ENCODE assay signal across 29 cellular contexts in genomic region chr10:54797636-54798395, GRCh38. TPM values are rescaled to one million over a fixed set of nuclear protein-coding genes. Genes with fewer than 3 reads are reported as not detected.
A peak's percentile ranks its signal among the peaks of the same experiment; 100 is the strongest.
DNase-seq lines count a peak whose midpoint lies in the region; ATAC-seq, FAIRE-seq and TF ChIP-seq lines count a peak whose summit lies in the region.
"Had no signal": no experiment of that assay in that cellular context is flagged by ENCODE, and none has a peak within 500 bp of the region (broad histone marks: within the 10 kb centered on the region; RNA-seq: fewer than 3 reads in every experiment).

No MANE protein-coding gene starts in this region.

- TF ChIP-seq POLR2A in HepG2 (IDR thresholded peaks at IDR 0.05; ENCODE audit: insufficient read depth in 1 of 2, low read depth in 2 of 2, low read length in 2 of 2), result no peak
- no peak for TF ChIP-seq POLR2A in right lobe of liver (IDR thresholded peaks at IDR 0.05)

- H3K4me3 ChIP-seq in HepG2 (replicated peaks in 1 of 3; ENCODE audit: insufficient read depth in 1 of 3, low read depth in 2 of 3, low read length in 3 of 3) (no peak overlapping the region), right lobe of liver (no peak overlapping the region), mammary epithelial cell (replicated peaks in 1 of 3; ENCODE audit: insufficient read depth in 1 of 3, low read depth in 2 of 3, low read length in 3 of 3) (no peak overlapping the region), keratinocyte (ENCODE audit: control insufficient read depth in 2 of 3, extremely low read depth in 1 of 3, insufficient read depth in 2 of 3, low read depth in 1 of 3, low read length in 3 of 3) (peak overlapping the region in 1 of 3 experiments; percentile 36), MM.1S (ENCODE audit: low read length) (no peak overlapping the region), GM23338 (no peak overlapping the region)
- H3K4me3 ChIP-seq: cardiac muscle cell, lower lobe of right lung, psoas muscle, smooth muscle cell, thoracic aorta had no signal

- no peak for TF ChIP-seq CTCF in HepG2 (CRISPR knock-in tag; IDR thresholded peaks at IDR 0.05)
- TF ChIP-seq CTCF in right lobe of liver (IDR thresholded peaks at IDR 0.05), result no peak
- TF ChIP-seq CTCF in mammary epithelial cell (conservative IDR thresholded peaks at IDR 0.05 in 1 of 2, IDR thresholded peaks at IDR 0.05 in 1 of 2; ENCODE audit: extremely low read depth in 1 of 2, insufficient read depth in 1 of 2, low read depth in 1 of 2, low read length in 2 of 2), result no peak
- TF ChIP-seq CTCF in keratinocyte (optimal IDR thresholded peaks at IDR 0.05 in 1 of 3, IDR thresholded peaks at IDR 0.05 in 1 of 3, conservative IDR thresholded peaks at IDR 0.05 in 1 of 3; ENCODE audit: extremely low read depth in 1 of 3, insufficient read depth in 2 of 3, low read length in 3 of 3), result no peak
- no peak for TF ChIP-seq CTCF in MM.1S (IDR thresholded peaks at IDR 0.05; ENCODE audit: low read length)
- TF ChIP-seq CTCF in GM23338 (conservative IDR thresholded peaks at IDR 0.05; ENCODE audit: low read depth in 2 of 2), result no peak

- ATAC-seq in HepG2, result no peak
- no peak for ATAC-seq in right lobe of liver
- no peak for ATAC-seq in activated CD4-positive, alpha-beta T cell treated with anti-CD3 and anti-CD28 coated beads for 36 hours
- no peak for ATAC-seq in Right ventricle myocardium inferior
- no peak for ATAC-seq in GM23338
- ATAC-seq: lower lobe of right lung, psoas muscle had no signal

- H3K4me3 Mint-ChIP-seq in activated CD4-positive, alpha-beta T cell treated with anti-CD3 and anti-CD28 coated beads for 36 hours, result no peak overlapping the region
- no peak overlapping the region for H3K4me3 Mint-ChIP-seq in GM23338
- H3K4me3 Mint-ChIP-seq: activated CD4-positive, alpha-beta memory T cell treated with anti-CD3 and anti-CD28 coated beads, Interleukin-2, amount 10 ng/mL, durations not matched to agents 7 days and 5 days; dendritic cell treated with granulocyte-macrophage colony-stimulating factor and Interleukin-4, amounts not matched to agents 40 ng/mL and 50 ng/mL, for 4 days had no signal

- H3K4me1 ChIP-seq in HepG2 (ENCODE audit: insufficient read depth, low read length) (no peaks in the 10 kb centered on the region), right lobe of liver (no peaks in the 10 kb centered on the region), mammary epithelial cell (ENCODE audit: insufficient read depth, low read length) (peaks cover 10% of the 10 kb centered on the region), keratinocyte (ENCODE audit: control insufficient read depth, extremely low read depth, insufficient read depth, low read length) (peaks cover 5% of the 10 kb centered on the region), MM.1S (ENCODE audit: low read length) (peaks cover 7% of the 10 kb centered on the region), GM23338 (ENCODE audit: insufficient read depth) (peaks cover 15% of the 10 kb centered on the region; the same call in 1 of the 2 replicates)
- H3K4me1 ChIP-seq: lower lobe of right lung, psoas muscle had no signal

- H3K9ac ChIP-seq in HepG2 (ENCODE audit: insufficient read depth, low read depth, low read length) (no peak overlapping the region), mammary epithelial cell (ENCODE audit: insufficient read depth, low read length) (no peak overlapping the region), keratinocyte (ENCODE audit: control insufficient read depth, extremely low read depth, insufficient read depth, low read length) (no peak overlapping the region), MM.1S (ENCODE audit: low read length) (no peak overlapping the region)

- H3K27ac ChIP-seq in HepG2 (ENCODE audit: extremely low read length, insufficient read depth, low read length) (no peak overlapping the region), right lobe of liver (no peak overlapping the region), mammary epithelial cell (ENCODE audit: insufficient read depth, low read depth, low read length) (peak overlapping the region; percentile 43), keratinocyte (ENCODE audit: control insufficient read depth, insufficient read depth, low read length) (peak overlapping the region; percentile 25), MM.1S (ENCODE audit: low read length) (no peak overlapping the region), GM23338 (ENCODE audit: low read depth) (no peak overlapping the region)
- H3K27ac ChIP-seq: cardiac muscle cell, lower lobe of right lung, psoas muscle, thoracic aorta had no signal

- H3F3A ChIP-seq in MM.1S (ENCODE audit: insufficient read depth, low read length) (peaks cover 6% of the 10 kb centered on the region), GM23338 (replicated peaks; ENCODE audit: low read depth) (no peaks in the 10 kb centered on the region)

- no peak overlapping the region for H3K27ac Mint-ChIP-seq in activated CD4-positive, alpha-beta T cell treated with anti-CD3 and anti-CD28 coated beads for 36 hours
- H3K27ac Mint-ChIP-seq in GM23338, result no peak overlapping the region
- H3K27ac Mint-ChIP-seq: activated CD4-positive, alpha-beta memory T cell treated with anti-CD3 and anti-CD28 coated beads, Interleukin-2, amount 10 ng/mL, durations not matched to agents 7 days and 5 days; dendritic cell treated with granulocyte-macrophage colony-stimulating factor and Interleukin-4, amounts not matched to agents 40 ng/mL and 50 ng/mL, for 4 days had no signal

- H3K4me1 Mint-ChIP-seq in activated CD4-positive, alpha-beta T cell treated with anti-CD3 and anti-CD28 coated beads for 36 hours, result no peaks in the 10 kb centered on the region
- peaks cover 10% of the 10 kb centered on the region for H3K4me1 Mint-ChIP-seq in GM23338
- H3K4me1 Mint-ChIP-seq: activated CD4-positive, alpha-beta memory T cell treated with anti-CD3 and anti-CD28 coated beads, Interleukin-2, amount 10 ng/mL, durations not matched to agents 7 days and 5 days had no signal

- WGBS in HepG2 (ENCODE audit: low lambda C conversion rate), result 2% methylated on average over 10 of the region's 10 CpGs
- 45% methylated on average over 10 of the region's 10 CpGs for WGBS in right lobe of liver (ENCODE audit: insufficient coverage, low coverage, low lambda C conversion rate, missing lambda C conversion rate)
- 58% methylated on average over 10 of the region's 10 CpGs for WGBS in mammary epithelial cell (ENCODE audit: low coverage, missing lambda C conversion rate)

- intact Hi-C loops in HepG2 (cut with micrococcal nuclease; ENCODE audit: unreplicated experiment) (no loop called here), right lobe of liver (cut with DNase I) (no loop called here), mammary epithelial cell (cut with micrococcal nuclease) (no loop called here), Right ventricle myocardium inferior (cut with DNase I) (no loop called here)
- intact Hi-C loops in activated CD4-positive, alpha-beta T cell treated with anti-CD3 and anti-CD28 coated beads for 36 hours (cut with DNase I, micrococcal nuclease), result no loop called here

- H4K20me1 ChIP-seq in HepG2 (ENCODE audit: insufficient read depth, low read length) (no peaks in the 10 kb centered on the region), mammary epithelial cell (ENCODE audit: insufficient read depth, low read length) (no peaks in the 10 kb centered on the region), keratinocyte (ENCODE audit: control insufficient read depth, extremely low read depth, insufficient read depth, low read length) (no peaks in the 10 kb centered on the region), MM.1S (ENCODE audit: insufficient read depth, low read length) (no peaks in the 10 kb centered on the region), GM23338 (replicated peaks; ENCODE audit: insufficient read depth) (no peaks in the 10 kb centered on the region)

- no peaks in the 10 kb centered on the region for H3K9me3 ChIP-seq in HepG2 (ENCODE audit: low read length)
- H3K9me3 ChIP-seq in right lobe of liver, result no peaks in the 10 kb centered on the region
- H3K9me3 ChIP-seq in mammary epithelial cell (replicated peaks; ENCODE audit: insufficient read depth, low read length), result no peaks in the 10 kb centered on the region
- H3K9me3 ChIP-seq in keratinocyte (ENCODE audit: control insufficient read depth, low read depth, low read length), result no peaks in the 10 kb centered on the region
- H3K9me3 ChIP-seq in MM.1S (replicated peaks; ENCODE audit: insufficient read depth, low read length), result no peaks in the 10 kb centered on the region
- H3K9me3 ChIP-seq: lower lobe of right lung, psoas muscle, thoracic aorta had no signal

- H3K36me3 ChIP-seq in HepG2 (replicated peaks in 1 of 2; ENCODE audit: control insufficient read depth in 1 of 2, insufficient read depth in 2 of 2, low read length in 2 of 2), result no peaks in the 10 kb centered on the region
- no peaks in the 10 kb centered on the region for H3K36me3 ChIP-seq in right lobe of liver
- no peaks in the 10 kb centered on the region for H3K36me3 ChIP-seq in mammary epithelial cell (ENCODE audit: insufficient read depth, low read length)
- no peaks in the 10 kb centered on the region for H3K36me3 ChIP-seq in keratinocyte (ENCODE audit: control insufficient read depth in 2 of 2, extremely low read depth in 1 of 2, insufficient read depth in 2 of 2, low read length in 2 of 2)
- no peaks in the 10 kb centered on the region for H3K36me3 ChIP-seq in MM.1S (replicated peaks; ENCODE audit: insufficient read depth, low read length)
- no peaks in the 10 kb centered on the region for H3K36me3 ChIP-seq in GM23338 (ENCODE audit: insufficient read depth)
- H3K36me3 ChIP-seq: cardiac muscle cell, lower lobe of right lung, thoracic aorta had no signal

- CTCF ChIA-PET in HepG2 (lab: Yijun Ruan, JAX; ENCODE audit: low intra/inter-chr PET ratio, low total read pairs) (no interaction called here), mammary epithelial cell (lab: Charles Lee; ENCODE audit: low non-redundant PET) (interaction anchor here (0.5 kb wide), 1 partner anchor 20 kb away, joined by 5 read pairs; no protein-coding TSS in a partner anchor)
- CTCF ChIA-PET in activated CD4-positive, alpha-beta T cell treated with anti-CD3 and anti-CD28 coated beads for 36 hours (lab: Charles Lee), result no interaction called here

- H3K27me3 Mint-ChIP-seq in activated CD4-positive, alpha-beta T cell treated with anti-CD3 and anti-CD28 coated beads for 36 hours, result no peaks in the 10 kb centered on the region
- no peaks in the 10 kb centered on the region for H3K27me3 Mint-ChIP-seq in GM23338 (ENCODE audit: insufficient read depth, low read depth, poor library complexity)
- H3K27me3 Mint-ChIP-seq: activated CD4-positive, alpha-beta memory T cell treated with anti-CD3 and anti-CD28 coated beads, Interleukin-2, amount 10 ng/mL, durations not matched to agents 7 days and 5 days; dendritic cell treated with granulocyte-macrophage colony-stimulating factor and Interleukin-4, amounts not matched to agents 40 ng/mL and 50 ng/mL, for 4 days had no signal

- H3K27me3 ChIP-seq in HepG2 (ENCODE audit: control insufficient read depth in 1 of 2, insufficient read depth in 2 of 2, low read length in 2 of 2) (no peaks in the 10 kb centered on the region; a peak in 1 of 5 replicates), right lobe of liver (no peaks in the 10 kb centered on the region), mammary epithelial cell (ENCODE audit: insufficient read depth, low read length) (no peaks in the 10 kb centered on the region), keratinocyte (ENCODE audit: control insufficient read depth, extremely low read depth, insufficient read depth, low read length) (no peaks in the 10 kb centered on the region), MM.1S (replicated peaks; ENCODE audit: insufficient read depth, low read length) (no peaks in the 10 kb centered on the region), GM23338 (ENCODE audit: insufficient read depth) (no peaks in the 10 kb centered on the region)

- H3K9me2 ChIP-seq in MM.1S (replicated peaks; ENCODE audit: insufficient read depth, low read length) (no peaks in the 10 kb centered on the region), GM23338 (ENCODE audit: insufficient read depth) (no peaks in the 10 kb centered on the region)

- POLR2A ChIA-PET in HepG2 (lab: Yijun Ruan, JAX), result no interaction called here
- POLR2A ChIA-PET in activated CD4-positive, alpha-beta T cell treated with anti-CD3 and anti-CD28 coated beads for 36 hours (lab: Charles Lee), result no interaction called here

- FAIRE-seq in HepG2 (lab: Jason Lieb, UNC) (no peak), keratinocyte (lab: Jason Lieb, UNC) (no peak)
- FAIRE-seq: A204.1, islet of Langerhans had no signal

- in situ Hi-C loops in HepG2 (cut with HindIII; ENCODE audit: extremely low pct_ligation_motif_present, low pct_unique_long_range_greater_than_20kb), result no loop called here
- in situ Hi-C loops in mammary epithelial cell (cut with MboI; ENCODE audit: low sequenced_read_pairs in 2 of 2), result no loop called here

- peaks cover 2% of the 10 kb centered on the region for H3K9me3 Mint-ChIP-seq in activated CD4-positive, alpha-beta T cell treated with anti-CD3 and anti-CD28 coated beads for 36 hours (ENCODE audit: low read depth)
- no peaks in the 10 kb centered on the region for H3K9me3 Mint-ChIP-seq in GM23338
- H3K9me3 Mint-ChIP-seq: dendritic cell treated with granulocyte-macrophage colony-stimulating factor and Interleukin-4, amounts not matched to agents 40 ng/mL and 50 ng/mL, for 4 days had no signal

- no peaks in the 10 kb centered on the region for H3K9me1 ChIP-seq in keratinocyte (ENCODE audit: control insufficient read depth, extremely low read depth, insufficient read depth, low read length)

- DNase-seq in HepG2 (ENCODE audit: low spot score) (no peak), right lobe of liver (no peak), mammary epithelial cell (peak; percentile 51), keratinocyte (ENCODE audit: low read depth, low spot score) (no peak), Right ventricle myocardium inferior (ENCODE audit: missing footprints) (no peak), MM.1S (no peak), GM23338 (ENCODE audit: low spot score) (no peak)
- DNase-seq in activated CD4-positive, alpha-beta T cell treated with anti-CD3 and anti-CD28 coated beads for 36 hours, result no peak
- DNase-seq: activated CD4-positive, alpha-beta memory T cell treated with anti-CD3 and anti-CD28 coated beads, Interleukin-2, amount 10 ng/mL, durations not matched to agents 7 days and 5 days; activated gamma-delta T cell; activated T-cell treated with anti-CD3 and anti-CD28 coated beads for 4 hours; DMS53; GF-D8; HCEC 1CT; hypothalamus; Kasumi-1; lower lobe of right lung; NCI-H1092 treated with DMSO at 0.1 percent for 48 hours; NCI-H2029 treated with DMSO at 0.1 percent for 48 hours; psoas muscle; RPMI8226; stimulated activated CD4-positive, alpha-beta T cell treated with anti-CD3 and anti-CD28 coated beads, Interleukin-4, amount 100 ng/mL, for 24 hours; stimulated activated naive CD4-positive, alpha-beta T cell treated with Interleukin-2 at 50 U/mL for 16 hours had no signal

- BruUV-seq in HepG2 (replicated peaks; lab: Mats Ljungman, UMichigan), result no TSS peak
- BruUV-seq in mammary epithelial cell (replicated peaks; lab: Mats Ljungman, UMichigan), result no TSS peak

- dilution Hi-C loops in mammary epithelial cell (cut with HindIII; ENCODE audit: low sequenced_read_pairs), result no loop called here
- dilution Hi-C loops in keratinocyte (cut with MboI; ENCODE audit: extremely low pct_ligation_motif_present, low sequenced_read_pairs), result no loop called here

- H3K4me2 ChIP-seq in HepG2 (ENCODE audit: low read depth, low read length) (no peak overlapping the region), mammary epithelial cell (ENCODE audit: insufficient read depth, low read depth, low read length) (peak overlapping the region; percentile 51), keratinocyte (ENCODE audit: control insufficient read depth, extremely low read depth, insufficient read depth, low read depth, low read length) (peak overlapping the region; percentile 57), MM.1S (ENCODE audit: low read depth, low read length) (no peak overlapping the region), GM23338 (no peak overlapping the region)
- H3K4me2 ChIP-seq: smooth muscle cell had no signal

- TF ChIP-seq EP300 in HepG2 (IDR thresholded peaks at IDR 0.05; ENCODE audit: low read depth in 2 of 2, low read length in 2 of 2), result no peak
- no peak for TF ChIP-seq EP300 in HepG2 (CRISPR knock-in tag; IDR thresholded peaks at IDR 0.05; ENCODE audit: borderline replicate concordance)

- no peak for TF ChIP-seq RAD21 in HepG2 (CRISPR knock-in tag; IDR thresholded peaks at IDR 0.05)

- H3K36me3 Mint-ChIP-seq in activated CD4-positive, alpha-beta T cell treated with anti-CD3 and anti-CD28 coated beads for 36 hours (ENCODE audit: low read depth), result no peaks in the 10 kb centered on the region
- H3K36me3 Mint-ChIP-seq in GM23338 (ENCODE audit: low read depth), result no peaks in the 10 kb centered on the region

- H3K79me2 ChIP-seq in HepG2 (ENCODE audit: insufficient read depth, low read length) (no peaks in the 10 kb centered on the region), mammary epithelial cell (ENCODE audit: insufficient read depth, low read length) (no peaks in the 10 kb centered on the region), keratinocyte (ENCODE audit: control insufficient read depth, insufficient read depth, low read length) (no peaks in the 10 kb centered on the region), MM.1S (ENCODE audit: low read length) (no peaks in the 10 kb centered on the region), GM23338 (replicated peaks; ENCODE audit: insufficient read depth) (no peaks in the 10 kb centered on the region)

- H2AFZ ChIP-seq in HepG2 (ENCODE audit: low read length) (peak overlapping the region; percentile 5), mammary epithelial cell (ENCODE audit: low read depth, low read length) (peak overlapping the region; percentile 30), keratinocyte (ENCODE audit: control insufficient read depth, low read length) (peak overlapping the region; percentile 85), MM.1S (ENCODE audit: low read length) (no peak overlapping the region), GM23338 (no peak overlapping the region)

RNA-seq across cellular contexts. Expression of gene PCDH15, which starts 3.2 kb away (rescaled TPM):
- total RNA-seq in HepG2 (2016; rRNA removed; fragmentation: Illumina TruSeq; extraction: Trizol) (not detected in 2 replicates), right lobe of liver (not detected), mammary epithelial cell (not detected), Right ventricle myocardium inferior (0.41 TPM)
- not detected in 2 replicates for total RNA-seq in HepG2 (2016; cell fraction: cytosol; rRNA removed; fragmentation: Illumina TruSeq; extraction: Trizol; ENCODE audit: low read depth)
- total RNA-seq in HepG2 (2016; cell fraction: insoluble cytoplasmic fraction; rRNA removed; fragmentation: Illumina TruSeq; extraction: Trizol), result not detected in 2 replicates
- not detected in 2 replicates for total RNA-seq in HepG2 (2016; cell fraction: membrane; rRNA removed; fragmentation: Illumina TruSeq; extraction: Trizol)
- not detected in 2 replicates for total RNA-seq in HepG2 (2016; cell fraction: nucleus; rRNA removed; fragmentation: Illumina TruSeq; extraction: Trizol)
- polyA plus RNA-seq in HepG2 (2011; rRNA removed) (not detected in 2 replicates), mammary epithelial cell (not detected), keratinocyte (0.01 TPM in 1 of 3 replicates, not detected in the others), GM23338 (2016; fragmentation: Nextera tagmentation; extraction: Ambion mirVana) (0.29 and 0.45 TPM in 2 replicates)
- polyA plus RNA-seq in HepG2 (2011; cell fraction: cytosol; rRNA removed), result not detected in 2 replicates
- not detected in 2 replicates for polyA plus RNA-seq in HepG2 (2011; cell fraction: nucleus; rRNA removed)
- not detected in 2 replicates for polyA plus RNA-seq in HepG2 (2012)
- not detected in 2 replicates for polyA plus RNA-seq in HepG2 (2016; cell fraction: cytosol; fragmentation: Illumina TruSeq; extraction: Trizol; ENCODE audit: low read depth)
- not detected in 2 replicates for polyA plus RNA-seq in HepG2 (2016; cell fraction: insoluble cytoplasmic fraction; fragmentation: Illumina TruSeq; extraction: Trizol; ENCODE audit: low read depth)
- polyA plus RNA-seq in HepG2 (2016; cell fraction: membrane; fragmentation: Illumina TruSeq; extraction: Trizol; ENCODE audit: low read depth), result not detected in 2 replicates
- polyA plus RNA-seq in HepG2 (2016; cell fraction: nucleus; fragmentation: Illumina TruSeq; extraction: Trizol; ENCODE audit: insufficient read depth, low read depth), result not detected in 2 replicates
- polyA minus RNA-seq in HepG2 (2011; rRNA and poly(A)+ RNA removed; ENCODE audit: low replicate concordance), result 0.07 TPM in 1 of 2 replicates, not detected in the other
- not detected in 2 replicates for polyA minus RNA-seq in HepG2 (2011; cell fraction: cytosol; rRNA and poly(A)+ RNA removed)
- polyA minus RNA-seq in HepG2 (2011; cell fraction: nucleus; rRNA and poly(A)+ RNA removed), result not detected in 2 replicates
- polyA minus RNA-seq in mammary epithelial cell (not detected), keratinocyte (not detected in 3 replicates)
- polyA plus RNA-seq in keratinocyte (2011; ENCODE audit: low read depth), result not detected
- polyA plus RNA-seq in keratinocyte (2011; cell fraction: cytosol; rRNA removed), result not detected in 2 replicates
- polyA plus RNA-seq in keratinocyte (2011; cell fraction: nucleus; rRNA removed), result 0.03 TPM in 1 of 2 replicates, not detected in the other
- polyA plus RNA-seq in keratinocyte (2012; ENCODE audit: low replicate concordance), result not detected in 2 replicates
- not detected for polyA minus RNA-seq in keratinocyte (2011; cell fraction: cytosol; rRNA and poly(A)+ RNA removed)
- polyA minus RNA-seq in keratinocyte (2011; cell fraction: nucleus; rRNA and poly(A)+ RNA removed), result not detected in 2 replicates
- not detected for total RNA-seq in activated CD4-positive, alpha-beta T cell treated with anti-CD3 and anti-CD28 coated beads for 36 hours
- 0.31 and 0.66 TPM in 2 replicates for total RNA-seq in GM23338 (2014; rRNA removed; shearing (Covaris generic))
- total RNA-seq: activated CD4-positive, alpha-beta memory T cell treated with anti-CD3 and anti-CD28 coated beads, Interleukin-2, amount 10 ng/mL, durations not matched to agents 7 days and 5 days; psoas muscle; smooth muscle cell had no signal
- polyA plus RNA-seq: cardiac muscle cell, psoas muscle, smooth muscle cell had no signal

Comparison
In these comparisons a context has a peak if more than half of its experiments do, and no peak if none do; other contexts are left out.
1. H2AFZ ChIP-seq: peak in HepG2 (single experiment), mammary epithelial cell (single experiment) and keratinocyte (single experiment); none in MM.1S (single experiment) and GM23338 (single experiment).
2. H3K27ac ChIP-seq: peak in mammary epithelial cell (single experiment) and keratinocyte (single experiment); none in HepG2 (single experiment), right lobe of liver (0 of 3), MM.1S (single experiment) and GM23338 (single experiment).
3. H3K4me2 ChIP-seq: peak in mammary epithelial cell (single experiment) and keratinocyte (single experiment); none in HepG2 (single experiment), MM.1S (single experiment) and GM23338 (single experiment).